ENCODE assay signal across 22 cellular contexts in the genomic region with DNA sequence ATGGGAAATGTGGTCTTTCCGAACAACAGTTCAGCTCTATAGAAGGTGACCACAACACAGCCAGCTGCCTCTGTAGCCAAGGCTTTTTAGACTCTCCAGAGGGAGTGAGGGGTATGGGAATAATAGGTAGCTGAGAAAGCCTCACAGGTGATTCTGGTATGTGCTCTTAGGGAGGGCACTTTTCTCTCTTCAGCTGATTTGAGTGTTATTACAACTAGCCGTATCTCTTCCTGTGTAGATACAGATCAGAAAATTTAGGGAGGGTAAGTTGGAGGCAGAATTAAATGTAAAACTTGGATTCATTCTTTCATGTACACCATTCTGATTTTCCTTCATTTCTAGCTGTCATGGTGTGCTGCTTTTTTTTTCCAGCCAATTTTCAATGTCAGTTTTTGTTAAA.
"Had no signal": no experiment of that assay in that cellular context is flagged by ENCODE, and none has a peak within 500 bp of the region (broad histone marks: within the 10 kb centered on the region; RNA-seq: fewer than 3 reads in every experiment).

No MANE protein-coding gene starts in this region.

- H3K27ac Mint-ChIP-seq: stimulated activated effector memory CD8-positive, alpha-beta T cell treated with anti-CD3 and anti-CD28 coated beads, Interleukin-12 subunit alpha, Interleukin-12 subunit beta, amount 100 ng/mL, for 72 hours had no signal

- ATAC-seq: esophagus mucosa; gastrocnemius medialis; naive thymus-derived CD4-positive, alpha-beta T cell; right cardiac atrium; stimulated activated effector memory CD8-positive, alpha-beta T cell treated with anti-CD3 and anti-CD28 coated beads, Interleukin-12 subunit alpha, Interleukin-12 subunit beta, amount 100 ng/mL, for 72 hours had no signal

- H3K4me1 Mint-ChIP-seq: stimulated activated effector memory CD8-positive, alpha-beta T cell treated with anti-CD3 and anti-CD28 coated beads, Interleukin-12 subunit alpha, Interleukin-12 subunit beta, amount 100 ng/mL, for 72 hours had no signal

- H3K27ac ChIP-seq: dorsolateral prefrontal cortex, epithelial cell of prostate, gastrocnemius medialis, prostate gland, sigmoid colon, stomach, thyroid gland, upper lobe of left lung had no signal

- H3K4me3 ChIP-seq: dorsolateral prefrontal cortex, gastrocnemius medialis, prostate gland, sigmoid colon, stomach, thyroid gland, upper lobe of left lung had no signal

- H3K4me1 ChIP-seq: gastrocnemius medialis, prostate gland, sigmoid colon, stomach, thyroid gland, upper lobe of left lung had no signal

- DNase-seq: dorsolateral prefrontal cortex; effector CD4-positive, alpha-beta T cell; foreskin fibroblast; gastrocnemius medialis; head of caudate nucleus; mesenchymal stem cell; midbrain; nucleus accumbens; right cardiac atrium; sigmoid colon; stimulated activated CD4-positive, alpha-beta T cell treated with anti-CD3 and anti-CD28 coated beads, Interleukin-2, amount 100 ng/mL, for 24 hours; stimulated activated CD4-positive, alpha-beta T cell treated with anti-CD3 and anti-CD28 coated beads, Interleukin-4, amount 100 ng/mL, for 24 hours; stimulated activated naive CD4-positive, alpha-beta T cell treated with Interleukin-2 at 50 U/mL for 16 hours; stomach; thyroid gland; upper lobe of left lung had no signal

- H3K36me3 ChIP-seq: gastrocnemius medialis, prostate gland, sigmoid colon, stomach, thyroid gland, upper lobe of left lung had no signal

- H3K9me3 ChIP-seq: gastrocnemius medialis, prostate gland, thyroid gland had no signal

- H3K36me3 Mint-ChIP-seq: stimulated activated effector memory CD8-positive, alpha-beta T cell treated with anti-CD3 and anti-CD28 coated beads, Interleukin-12 subunit alpha, Interleukin-12 subunit beta, amount 100 ng/mL, for 72 hours had no signal

- H3K27me3 ChIP-seq: dorsolateral prefrontal cortex, gastrocnemius medialis, sigmoid colon, stomach, thyroid gland, upper lobe of left lung had no signal

- H3K4me3 Mint-ChIP-seq: nephron; stimulated activated effector memory CD8-positive, alpha-beta T cell treated with anti-CD3 and anti-CD28 coated beads, Interleukin-12 subunit alpha, Interleukin-12 subunit beta, amount 100 ng/mL, for 72 hours had no signal
